1 cellular context compared by ENCODE assay signal in genomic region chr10:75402486-75403143, GRCh38.
A peak's percentile ranks its signal among the peaks of the same experiment; 100 is the strongest.
TF ChIP-seq lines count a peak whose summit lies in the region.

No MANE protein-coding gene starts in this region.

TF ChIP-seq in HEK293, 187 proteins besides CTCF, POLR2A, EP300 and RAD21 (continued from another document and continues in another):
- TF ChIP-seq ZNF148 (tag by site-specific recombination; IDR thresholded peaks at IDR 0.05; ENCODE audit: borderline replicate concordance) (no peak), INSM2 (tag by site-specific recombination; IDR thresholded peaks at IDR 0.05) (peak; percentile 43; the same call in 1 of the 2 replicates), SP2 (tag by site-specific recombination; IDR thresholded peaks at IDR 0.05) (peak; percentile 88), ZNF791 (tag by site-specific recombination; IDR thresholded peaks at IDR 0.05) (no peak), PRDM10 (tag by site-specific recombination; IDR thresholded peaks at IDR 0.05) (peak; percentile 90), BCL11A (tag by site-specific recombination; IDR thresholded peaks at IDR 0.05; ENCODE audit: low read depth) (peak; percentile 79; the same call in 1 of the 2 replicates), ZFP3 (tag by site-specific recombination; IDR thresholded peaks at IDR 0.05; ENCODE audit: low read depth) (no peak), ZBTB1 (tag by site-specific recombination; IDR thresholded peaks at IDR 0.05) (peak; percentile 84), ZNF843 (tag by site-specific recombination; IDR thresholded peaks at IDR 0.05) (peak; percentile 98), TSHZ1 (tag by site-specific recombination; IDR thresholded peaks at IDR 0.05; ENCODE audit: borderline replicate concordance) (peak; percentile 99), PRDM1 (tag by site-specific recombination; IDR thresholded peaks at IDR 0.05) (peak; percentile 92), ZBTB6 (tag by site-specific recombination; IDR thresholded peaks at IDR 0.05) (peak; percentile 75), YY1 (tag by site-specific recombination; IDR thresholded peaks at IDR 0.05) (no peak), FEZF1 (tag by site-specific recombination; IDR thresholded peaks at IDR 0.05) (peak; percentile 95), MEIS1 (CRISPR knock-in tag; IDR thresholded peaks at IDR 0.05; ENCODE audit: borderline replicate concordance) (peak; percentile 81; the same call in 1 of the 2 replicates), ZBTB7A (tag by site-specific recombination; IDR thresholded peaks at IDR 0.05; ENCODE audit: low read depth) (no peak), ZNF433 (tag by site-specific recombination; IDR thresholded peaks at IDR 0.05; ENCODE audit: low read depth) (peak; percentile 21; the same call in 1 of the 2 replicates), ZNF449 (tag by site-specific recombination; IDR thresholded peaks at IDR 0.05) (0 out of 2 replicates have a peak, but pooled peaks have one; percentile 33), ZNF341 (tag by site-specific recombination; IDR thresholded peaks at IDR 0.05; ENCODE audit: low read depth) (peak; percentile 58; the same call in 1 of the 2 replicates), ZNF707 (tag by site-specific recombination; IDR thresholded peaks at IDR 0.05) (no peak), PBX3 (CRISPR knock-in tag; IDR thresholded peaks at IDR 0.05) (no peak), ZNF324 (tag by site-specific recombination; IDR thresholded peaks at IDR 0.05) (peak; percentile 10; the same call in 1 of the 2 replicates), ZNF202 (tag by site-specific recombination; IDR thresholded peaks at IDR 0.05; ENCODE audit: borderline replicate concordance) (no peak), ZBTB48 (tag by site-specific recombination; IDR thresholded peaks at IDR 0.05) (no peak; the same call in 1 of the 2 replicates), BCL6B (tag by site-specific recombination; IDR thresholded peaks at IDR 0.05) (peak; percentile 35; the same call in 1 of the 2 replicates), ZBTB26 (tag by site-specific recombination; optimal IDR thresholded peaks at IDR 0.05) (peak; percentile 89), ZEB2 (tag by site-specific recombination; IDR thresholded peaks at IDR 0.05) (peak; percentile 97), ZNF394 (tag by site-specific recombination; IDR thresholded peaks at IDR 0.05; ENCODE audit: borderline replicate concordance) (0 out of 2 replicates have a peak, but pooled peaks have one; percentile 24), KLF17 (tag by site-specific recombination; IDR thresholded peaks at IDR 0.05) (peak; percentile 95), ZSCAN30 (tag by site-specific recombination; IDR thresholded peaks at IDR 0.05) (peak; percentile 91), ZFP69B (tag by site-specific recombination; IDR thresholded peaks at IDR 0.05) (peak; percentile 78), HIC1 (tag by site-specific recombination; IDR thresholded peaks at IDR 0.05) (peak; percentile 81), ZXDB (tag by site-specific recombination; IDR thresholded peaks at IDR 0.05) (peak; percentile 98), KLF1 (tag by site-specific recombination; IDR thresholded peaks at IDR 0.05) (peak; percentile 60; the same call in 1 of the 2 replicates)
